15 cellular contexts compared by ENCODE assay signal in genomic region chr18:35389095-35389618, GRCh38. TPM values are rescaled to one million over a fixed set of nuclear protein-coding genes. Genes with fewer than 3 reads are reported as not detected.
DNase-seq lines count a peak whose midpoint lies in the region; ATAC-seq and TF ChIP-seq lines count a peak whose summit lies in the region.
"Had no signal": no experiment of that assay in that cellular context is flagged by ENCODE, and none has a peak within 500 bp of the region (broad histone marks: within the 10 kb centered on the region; RNA-seq: fewer than 3 reads in every experiment).

No MANE protein-coding gene starts in this region.

- ATAC-seq in left cardiac atrium: peak; percentile 73 to 80
- ATAC-seq in GM21447 (IDR thresholded peaks at IDR 0.05; ENCODE audit: unreplicated experiment): no peak
- no peak for ATAC-seq in CD8-positive, alpha-beta T cell

- H3K36me3 ChIP-seq in skeletal muscle tissue (ENCODE audit: control insufficient read depth in 3 of 3, insufficient read depth in 3 of 3, low read length in 3 of 3): no peaks in the 10 kb centered on the region
- H3K36me3 ChIP-seq in CD8-positive, alpha-beta T cell (ENCODE audit: insufficient read depth, low read length): no peaks in the 10 kb centered on the region
- H3K36me3 ChIP-seq: stomach had no signal

- CTCF ChIA-PET in CD8-positive, alpha-beta T cell (lab: Charles Lee): interaction anchor here (3.4 kb wide), 1 partner anchor 10 kb away, joined by 20 read pairs; no protein-coding TSS in a partner anchor

- peaks cover 17% of the 10 kb centered on the region for H3K27me3 Mint-ChIP-seq in CD8-positive, alpha-beta T cell (ENCODE audit: low read depth)

- peak overlapping the region; percentile 9 for H3K27ac ChIP-seq in skeletal muscle tissue (ENCODE audit: low read depth, low read length)
- no peak overlapping the region for H3K27ac ChIP-seq in CD8-positive, alpha-beta T cell (ENCODE audit: low read depth, low read length)

- H3K27me3 ChIP-seq in skeletal muscle tissue (ENCODE audit: control insufficient read depth in 3 of 3, insufficient read depth in 3 of 3, low read length in 3 of 3): no peaks in the 10 kb centered on the region
- no peaks in the 10 kb centered on the region for H3K27me3 ChIP-seq in CD8-positive, alpha-beta T cell (ENCODE audit: insufficient read depth, low read length)
- H3K27me3 ChIP-seq: stomach had no signal

- H3K27ac Mint-ChIP-seq in CD8-positive, alpha-beta T cell: no peak overlapping the region
- H3K27ac Mint-ChIP-seq: nephron had no signal

- H3K9me3 Mint-ChIP-seq in CD8-positive, alpha-beta T cell: peaks cover 4% of the 10 kb centered on the region
- H3K9me3 Mint-ChIP-seq: nephron had no signal

- H3K4me1 ChIP-seq in skeletal muscle tissue (ENCODE audit: control insufficient read depth in 3 of 3, insufficient read depth in 3 of 3, low read length in 3 of 3): peaks cover 0 to 4% (median 0%) of the 10 kb centered on the region in 3 donors
- H3K4me1 ChIP-seq in CD8-positive, alpha-beta T cell (ENCODE audit: insufficient read depth, low read length): no peaks in the 10 kb centered on the region
- H3K4me1 ChIP-seq: stomach had no signal

- intact Hi-C loops in left cardiac atrium (cut with DNase I): loop anchor here in 1 of 2 donors (10.0 kb wide), 1 partner anchor 566 kb away; no protein-coding TSS in a partner anchor
- intact Hi-C loops in CD8-positive, alpha-beta T cell (cut with DNase I, micrococcal nuclease): loop anchor here (5.0 to 10.0 kb wide), 3 partner anchors 154 to 556 kb away; no protein-coding TSS in a partner anchor

- no peak for TF ChIP-seq CTCF in CD8-positive, alpha-beta T cell (IDR thresholded peaks at IDR 0.05)

- POLR2A ChIA-PET in CD8-positive, alpha-beta T cell (lab: Charles Lee): no interaction called here

- H3K36me3 Mint-ChIP-seq in CD8-positive, alpha-beta T cell: no peaks in the 10 kb centered on the region

- H3K4me1 Mint-ChIP-seq in CD8-positive, alpha-beta T cell (ENCODE audit: low read depth): peaks cover 2% of the 10 kb centered on the region
- H3K4me1 Mint-ChIP-seq: nephron had no signal

- DNase-seq in GM04504 (ENCODE audit: low read depth): peak; percentile 40
- peak; percentile 44 for DNase-seq in amniotic epithelial cell (ENCODE audit: low read depth)
- peak; percentile 45 for DNase-seq in left cardiac atrium
- DNase-seq in COLO668 (lab: John Stamatoyannopoulos, UW; ENCODE audit: unreplicated experiment): no peak
- DNase-seq in SHP77 (lab: John Stamatoyannopoulos, UW): no peak
- no peak for DNase-seq in CD8-positive, alpha-beta T cell
- DNase-seq: activated CD4-positive, alpha-beta T cell treated with anti-CD3 and anti-CD28 coated beads for 1 hour; activated gamma-delta T cell treated with Interleukin-2 at 50 U/mL for 16 hours; NCI-H2081 treated with DMSO at 0.1 percent for 48 hours; stimulated activated CD4-positive, alpha-beta T cell treated with anti-CD3 and anti-CD28 coated beads, Interleukin-2, amount 100 ng/mL, for 48 hours; stomach had no signal

- H3K9me3 ChIP-seq in skeletal muscle tissue (ENCODE audit: control insufficient read depth in 3 of 3, low read length in 3 of 3): peaks cover 0 to 4% (median 4%) of the 10 kb centered on the region in 3 donors
- no peaks in the 10 kb centered on the region for H3K9me3 ChIP-seq in CD8-positive, alpha-beta T cell (ENCODE audit: low read length)
- H3K9me3 ChIP-seq: stomach had no signal

- H3K9ac ChIP-seq in skeletal muscle tissue (ENCODE audit: low read depth in 1 of 3, low read length in 3 of 3): no peak overlapping the region

- H3K4me3 Mint-ChIP-seq in CD8-positive, alpha-beta T cell: no peak overlapping the region
- H3K4me3 Mint-ChIP-seq: nephron had no signal

- no peak overlapping the region for H3K4me3 ChIP-seq in skeletal muscle tissue (ENCODE audit: low read length in 3 of 3)
- no peak overlapping the region for H3K4me3 ChIP-seq in CD8-positive, alpha-beta T cell (ENCODE audit: low read depth, low read length)
- H3K4me3 ChIP-seq: stomach had no signal

RNA-seq across cellular contexts. Expression of gene ZNF396, which starts 12.0 kb away (rescaled TPM):
- total RNA-seq in left cardiac atrium (1 to 10 TPM in 1 of 2 donors, under 1 TPM in 1; 0.97 to 1.0 TPM), skeletal muscle tissue (1.6 TPM)
- not detected for total RNA-seq in CD8-positive, alpha-beta T cell
- total RNA-seq: HT-29 had no signal

RNA-seq across cellular contexts. Expression of gene ZNF24, which starts 44.9 kb away (rescaled TPM):
- total RNA-seq in left cardiac atrium: 10 to 100 TPM; 43.5 to 51.1 TPM
- total RNA-seq in skeletal muscle tissue: 27.1 TPM
- total RNA-seq in CD8-positive, alpha-beta T cell: 10 to 100 TPM; 55.3 to 57.0 TPM

Comparison
In these comparisons a context has a peak if more than half of its experiments do, and no peak if none do; other contexts are left out.
1. DNase-seq: peak in GM04504 (single experiment), amniotic epithelial cell (single experiment) and left cardiac atrium (single experiment); none in COLO668 (single experiment), SHP77 (0 of 2) and CD8-positive, alpha-beta T cell (0 of 7).
2. ATAC-seq: peak in left cardiac atrium (2 of 2); none in GM21447 (single experiment) and CD8-positive, alpha-beta T cell (single experiment).